In the genomic region with DNA sequence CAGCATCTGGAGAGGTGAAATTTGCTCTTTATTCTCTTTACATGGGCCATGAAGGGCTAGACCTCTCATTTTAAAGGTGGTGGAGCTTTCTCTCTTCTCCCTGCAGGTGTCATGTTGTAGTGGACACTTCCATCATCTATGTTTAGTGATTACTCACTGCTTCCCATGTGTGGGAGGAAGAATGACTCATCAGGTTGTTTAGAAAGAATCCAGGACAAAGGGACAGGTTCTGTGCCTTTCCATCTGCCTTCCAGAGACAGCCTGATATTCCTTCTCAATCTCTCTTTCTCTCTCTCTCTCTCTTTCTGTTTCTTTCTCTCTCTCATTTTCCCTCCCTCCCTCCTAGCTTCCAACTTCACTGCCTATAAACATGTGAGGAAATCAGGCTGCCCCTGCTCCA, we compare ENCODE assay signal across 9 cellular contexts. TPM values are rescaled to one million over a fixed set of nuclear protein-coding genes. Genes with fewer than 3 reads are reported as not detected.
DNase-seq lines count a peak whose midpoint lies in the region; ATAC-seq and TF ChIP-seq lines count a peak whose summit lies in the region.
"Had no signal": no experiment of that assay in that cellular context is flagged by ENCODE, and none has a peak within 500 bp of the region (broad histone marks: within the 10 kb centered on the region; RNA-seq: fewer than 3 reads in every experiment).

No MANE protein-coding gene starts in this region.

- peak overlapping the region; percentile 81 for H2AFZ ChIP-seq in IMR-90 (replicated peaks; ENCODE audit: low read length, poor library complexity)

- peak overlapping the region; percentile 25; the same call in 1 of the 2 replicates for H3K23ac ChIP-seq in IMR-90 (ENCODE audit: low read depth, low read length)

- no peak for TF ChIP-seq RAD21 in IMR-90 (IDR thresholded peaks at IDR 0.05; ENCODE audit: low read length)

- H3K56ac ChIP-seq in IMR-90 (ENCODE audit: extremely low read depth, insufficient read depth, low read length), result peak overlapping the region; percentile 77; the same call in 1 of the 2 replicates

- H4K5ac ChIP-seq in IMR-90 (ENCODE audit: low read depth, low read length), result peak overlapping the region; percentile 72; the same call in 1 of the 2 replicates

- peaks cover 2% of the 10 kb centered on the region; the same call in 1 of the 2 replicates for H3K4me1 ChIP-seq in IMR-90 (ENCODE audit: control insufficient read depth, insufficient read depth, low read length)

- no peak for TF ChIP-seq POLR2A in IMR-90 (IDR thresholded peaks at IDR 0.05; ENCODE audit: low read depth, low read length)

- peak overlapping the region; percentile 4; the same call in 1 of the 3 replicates for H2BK15ac ChIP-seq in IMR-90 (ENCODE audit: low read depth, low read length)

- no peaks in the 10 kb centered on the region for H3K27me3 ChIP-seq in IMR-90 (ENCODE audit: control insufficient read depth, insufficient read depth, low read length)

- in situ Hi-C loops in IMR-90 (cut with MboI; ENCODE audit: low sequenced_read_pairs), result no loop called here

- POLR2A ChIA-PET in IMR-90 (lab: Charles Lee; ENCODE audit: unreplicated experiment), result interaction anchor here (0.6 kb wide), 1 partner anchor 907 kb away, joined by 4 read pairs; a partner anchor contains a TSS

- H3K4me2 ChIP-seq in IMR-90 (ENCODE audit: low read depth, low read length), result peak overlapping the region; percentile 37; the same call in 1 of the 2 replicates

- H3K18ac ChIP-seq in IMR-90 (ENCODE audit: low read depth, low read length), result peak overlapping the region; percentile 83; the same call in 1 of the 2 replicates

- H2BK5ac ChIP-seq in IMR-90 (ENCODE audit: low read depth, low read length, poor library complexity, severe bottlenecking), result peak overlapping the region; percentile 89

- peak overlapping the region; percentile 93 for H2BK120ac ChIP-seq in IMR-90 (ENCODE audit: low read depth, low read length)

- intact Hi-C loops in IMR-90 (cut with micrococcal nuclease), result no loop called here

- peak overlapping the region; percentile 73 for H3K14ac ChIP-seq in IMR-90 (replicated peaks; ENCODE audit: low read depth, low read length)

- CTCF ChIA-PET in IMR-90 (lab: Yijun Ruan, JAX), result interaction anchor here (0.7 kb wide), 1 partner anchor 1384 kb away, joined by 4 read pairs; no protein-coding TSS in a partner anchor

- 0 out of 2 replicates have a peak, but pooled peaks cover 2% of the 10 kb centered on the region for H3K9me1 ChIP-seq in IMR-90 (ENCODE audit: insufficient read depth, low read length)

- peak overlapping the region; percentile 52 for H2AK9ac ChIP-seq in IMR-90 (replicated peaks; ENCODE audit: low read depth, low read length, poor library complexity)

- no peaks in the 10 kb centered on the region for H3K36me3 ChIP-seq in IMR-90 (ENCODE audit: control insufficient read depth, insufficient read depth, low read length)

- H3K9me3 ChIP-seq in IMR-90 (ENCODE audit: control insufficient read depth, insufficient read depth, low read length), result no peaks in the 10 kb centered on the region

- TF ChIP-seq CTCF in IMR-90 (conservative IDR thresholded peaks at IDR 0.05; ENCODE audit: low read depth, low read length), result 0 out of 2 replicates have a peak, but pooled peaks have one; percentile 1
- no peak for TF ChIP-seq CTCF in omental fat pad (IDR thresholded peaks at IDR 0.05)
- TF ChIP-seq CTCF in GM20000 (IDR thresholded peaks at IDR 0.05; ENCODE audit: extremely low read depth, missing control alignments), result no peak

- H4K91ac ChIP-seq in IMR-90 (ENCODE audit: insufficient read depth, low read depth, low read length), result peak overlapping the region; percentile 64

- peak overlapping the region; percentile 93; the same call in 1 of the 2 replicates for H2BK20ac ChIP-seq in IMR-90 (ENCODE audit: low read depth, low read length)

- ATAC-seq in IMR-90 (ENCODE audit: low read depth) (peak; percentile 79), HG03565 (IDR thresholded peaks at IDR 0.05; ENCODE audit: unreplicated experiment) (no peak), omental fat pad (ENCODE audit: low FRiP score) (no peak)

- BruUV-seq in IMR-90 (replicated peaks; lab: Mats Ljungman, UMichigan), result no TSS peak

- H3K4me3 ChIP-seq in IMR-90 (ENCODE audit: insufficient read depth, low read depth, low read length), result no peak overlapping the region

- H4K8ac ChIP-seq in IMR-90 (ENCODE audit: low read depth in 2 of 2, low read length in 2 of 2), result peak overlapping the region in 1 of 2 experiments; percentile 72; a peak in 2 of 4 replicates

- no peaks in the 10 kb centered on the region for H3K79me1 ChIP-seq in IMR-90 (ENCODE audit: low read depth in 1 of 2, low read length in 2 of 2)

- H3K4ac ChIP-seq in IMR-90 (ENCODE audit: low read depth, low read length), result peak overlapping the region; percentile 84

- H3K27ac ChIP-seq in IMR-90 (ENCODE audit: insufficient read depth, low read length), result peak overlapping the region; percentile 55; the same call in 1 of the 2 replicates

- peak overlapping the region; percentile 73 for H2AK5ac ChIP-seq in IMR-90 (ENCODE audit: low read depth, low read length)

- dilution Hi-C loops in IMR-90 (cut with HindIII; ENCODE audit: low sequenced_read_pairs, unreplicated experiment), result no loop called here

- H3K9ac ChIP-seq in IMR-90 (ENCODE audit: low read depth, low read length), result peak overlapping the region; percentile 72

- peak; percentile 7 for DNase-seq in CD1c-positive myeloid dendritic cell (ENCODE audit: extremely low spot score)
- DNase-seq in IMR-90, result peak; percentile 89
- DNase-seq in SW 1271 (lab: John Stamatoyannopoulos, UW), result peak; percentile 63 to 92
- peak; percentile 40 for DNase-seq in inferior parietal cortex (ENCODE audit: extremely low spot score)
- no peak for DNase-seq in omental fat pad (ENCODE audit: low spot score)
- DNase-seq in activated gamma-delta T cell treated with Interleukin-2 at 50 U/mL for 16 hours, result no peak
- no peak for DNase-seq in GM20000 (ENCODE audit: low spot score)
- DNase-seq: activated CD4-positive, alpha-beta T cell treated with anti-CD3 and anti-CD28 coated beads, Interleukin-2, amount 50 U/mL, for 1 hour had no signal

- H4K20me1 ChIP-seq in IMR-90 (ENCODE audit: insufficient read depth, low read length), result no peaks in the 10 kb centered on the region

TF ChIP-seq in IMR-90, 13 proteins besides CTCF, POLR2A, EP300 and RAD21:
- no peak for TF ChIP-seq RFX5 (IDR thresholded peaks at IDR 0.05; ENCODE audit: low read depth, low read length)
- no peak for TF ChIP-seq CHD1 (IDR thresholded peaks at IDR 0.05; ENCODE audit: low read depth, low read length)
- TF ChIP-seq, protein P1, sequence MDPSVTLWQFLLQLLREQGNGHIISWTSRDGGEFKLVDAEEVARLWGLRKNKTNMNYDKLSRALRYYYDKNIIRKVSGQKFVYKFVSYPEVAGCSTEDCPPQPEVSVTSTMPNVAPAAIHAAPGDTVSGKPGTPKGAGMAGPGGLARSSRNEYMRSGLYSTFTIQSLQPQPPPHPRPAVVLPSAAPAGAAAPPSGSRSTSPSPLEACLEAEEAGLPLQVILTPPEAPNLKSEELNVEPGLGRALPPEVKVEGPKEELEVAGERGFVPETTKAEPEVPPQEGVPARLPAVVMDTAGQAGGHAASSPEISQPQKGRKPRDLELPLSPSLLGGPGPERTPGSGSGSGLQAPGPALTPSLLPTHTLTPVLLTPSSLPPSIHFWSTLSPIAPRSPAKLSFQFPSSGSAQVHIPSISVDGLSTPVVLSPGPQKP (IDR thresholded peaks at IDR 0.05; ENCODE audit: borderline replicate concordance, low read depth, low read length), result no peak
- TF ChIP-seq FOS (IDR thresholded peaks at IDR 0.05; ENCODE audit: low read depth, low read length), result peak; percentile 97
- TF ChIP-seq BHLHE40 (IDR thresholded peaks at IDR 0.05; ENCODE audit: low read depth, low read length), result peak; percentile 49; the same call in 1 of the 2 replicates
- peak; percentile 14 for TF ChIP-seq SMC3 (IDR thresholded peaks at IDR 0.05; ENCODE audit: low read depth, low read length)
- TF ChIP-seq, protein P2, sequence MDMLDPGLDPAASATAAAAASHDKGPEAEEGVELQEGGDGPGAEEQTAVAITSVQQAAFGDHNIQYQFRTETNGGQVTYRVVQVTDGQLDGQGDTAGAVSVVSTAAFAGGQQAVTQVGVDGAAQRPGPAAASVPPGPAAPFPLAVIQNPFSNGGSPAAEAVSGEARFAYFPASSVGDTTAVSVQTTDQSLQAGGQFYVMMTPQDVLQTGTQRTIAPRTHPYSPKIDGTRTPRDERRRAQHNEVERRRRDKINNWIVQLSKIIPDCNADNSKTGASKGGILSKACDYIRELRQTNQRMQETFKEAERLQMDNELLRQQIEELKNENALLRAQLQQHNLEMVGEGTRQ (IDR thresholded peaks at IDR 0.05; ENCODE audit: low read depth, low read length), result no peak
- no peak; the same call in 1 of the 2 replicates for TF ChIP-seq MAFK (IDR thresholded peaks at IDR 0.05; ENCODE audit: low read depth, low read length)
- no peak for TF ChIP-seq MXI1 (IDR thresholded peaks at IDR 0.05; ENCODE audit: borderline replicate concordance, low read depth, low read length)
- TF ChIP-seq NFE2L2 (IDR thresholded peaks at IDR 0.05; ENCODE audit: low read depth, low read length), result peak; percentile 71
- no peak; the same call in 1 of the 2 replicates for TF ChIP-seq MAZ (IDR thresholded peaks at IDR 0.05; ENCODE audit: borderline replicate concordance, low read depth, low read length)
- TF ChIP-seq RCOR1 (IDR thresholded peaks at IDR 0.05; ENCODE audit: insufficient replicate concordance, low read length), result no peak
- no peak; the same call in 1 of the 2 replicates for TF ChIP-seq CEBPB (IDR thresholded peaks at IDR 0.05; ENCODE audit: low read depth, low read length)

RNA-seq across cellular contexts. Expression of a gene that starts 38.7 kb away (rescaled TPM):
- total RNA-seq in IMR-90 (2012; rRNA removed) (0.36 and 0.56 TPM in 2 replicates), omental fat pad (under 1 TPM; 0.25 to 0.56 (median 0.48) TPM)
- polyA plus RNA-seq in IMR-90 (2012; rRNA removed), result 0.26 and 0.46 TPM in 2 replicates
- polyA plus RNA-seq in IMR-90 (2012; cell fraction: cytosol; rRNA removed), result 0.13 and 0.14 TPM in 2 replicates
- 0.08 and 1.2 TPM in 2 replicates for polyA plus RNA-seq in IMR-90 (2012; cell fraction: nucleus; rRNA removed; ENCODE audit: low replicate concordance)

Comparison
In these comparisons a context has a peak if more than half of its experiments do, and no peak if none do; other contexts are left out.
1. DNase-seq: peak in CD1c-positive myeloid dendritic cell (single experiment), IMR-90 (single experiment), SW 1271 (2 of 2) and inferior parietal cortex (single experiment); none in omental fat pad (single experiment), activated gamma-delta T cell treated with Interleukin-2 at 50 U/mL for 16 hours (single experiment) and GM20000 (single experiment).